Comparison of ENCODE assay signal across 13 cellular contexts in the genomic region with DNA sequence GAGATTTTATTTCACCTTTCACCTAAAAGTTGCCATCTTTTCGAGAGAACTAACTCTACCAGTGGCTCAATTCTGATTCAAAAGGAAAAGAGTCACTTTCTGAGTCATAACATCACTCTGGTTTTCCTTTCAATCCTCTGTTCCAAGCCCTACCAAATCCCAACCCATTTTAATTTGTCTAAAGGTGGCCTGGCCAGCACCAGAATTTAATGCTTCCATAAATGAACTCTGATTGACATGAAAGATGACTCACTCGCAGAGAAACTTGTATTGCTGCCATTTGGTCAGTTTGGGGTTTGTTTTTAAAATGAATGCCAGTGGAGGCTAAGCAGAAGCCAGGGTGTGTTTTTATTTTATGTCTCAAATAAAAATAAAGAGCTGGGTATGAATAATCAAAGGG.
A peak's percentile ranks its signal among the peaks of the same experiment; 100 is the strongest.
DNase-seq lines count a peak whose midpoint lies in the region; ATAC-seq, FAIRE-seq and TF ChIP-seq lines count a peak whose summit lies in the region.
"Had no signal": no experiment of that assay in that cellular context is flagged by ENCODE, and none has a peak within 500 bp of the region (broad histone marks: within the 10 kb centered on the region; RNA-seq: fewer than 3 reads in every experiment).

No MANE protein-coding gene starts in this region.

- no peak for TF ChIP-seq POLR2A in GM12892 (IDR thresholded peaks at IDR 0.05; ENCODE audit: low read depth, low read length)

- H3K4me3 ChIP-seq in fibroblast of the aortic adventitia (ENCODE audit: low read depth, low read length) (no peak overlapping the region), skeletal muscle satellite cell (ENCODE audit: low read length) (no peak overlapping the region)

- no peaks in the 10 kb centered on the region for H3K27me3 ChIP-seq in skeletal muscle satellite cell (ENCODE audit: control insufficient read depth, insufficient read depth, low read length)

- FAIRE-seq in GM12892 (lab: Jason Lieb, UNC): no peak
- FAIRE-seq: colon had no signal

- no peaks in the 10 kb centered on the region for H3K36me3 ChIP-seq in skeletal muscle satellite cell (ENCODE audit: insufficient read depth, low read length)

- TF ChIP-seq CTCF in fibroblast of the aortic adventitia (IDR thresholded peaks at IDR 0.05; ENCODE audit: insufficient read depth, low read length): no peak

- no peaks in the 10 kb centered on the region for H3K9me3 ChIP-seq in skeletal muscle satellite cell (replicated peaks; ENCODE audit: low read length)

- peak overlapping the region; percentile 26 for H3K4me2 ChIP-seq in skeletal muscle satellite cell (ENCODE audit: low read length)

- DNase-seq in HT1080 (ENCODE audit: low read depth) (peak; percentile 74), amniotic epithelial cell (ENCODE audit: low read depth) (peak; percentile 11), fibroblast of the aortic adventitia (ENCODE audit: low read depth) (peak; percentile 93), GM12892 (ENCODE audit: insufficient read length) (no peak), T-helper 2 cell (no peak), amygdala (lab: John Stamatoyannopoulos, UW) (no peak)
- DNase-seq: activated CD4-positive, alpha-beta memory T cell treated with anti-CD3 and anti-CD28 coated beads for 36 hours; activated gamma-delta T cell treated with Interleukin-2 at 50 U/mL for 16 hours; glutamatergic neuron; NCI-H1092 treated with DMSO at 0.1 percent for 48 hours had no signal

- peaks cover 30% of the 10 kb centered on the region for H3K4me1 ChIP-seq in skeletal muscle satellite cell (ENCODE audit: control insufficient read depth, insufficient read depth, low read length)

- ATAC-seq in HG03196 (IDR thresholded peaks at IDR 0.05; ENCODE audit: unreplicated experiment): no peak

- no peak overlapping the region for H3K9ac ChIP-seq in skeletal muscle satellite cell (ENCODE audit: low read depth, low read length)

Comparison
In these comparisons a context has a peak if more than half of its experiments do, and no peak if none do; other contexts are left out.
1. DNase-seq: peak in HT1080 (single experiment), amniotic epithelial cell (single experiment) and fibroblast of the aortic adventitia (single experiment); none in GM12892 (single experiment), T-helper 2 cell (0 of 5) and amygdala (0 of 56).